Comparison of ENCODE assay signal across 2 cellular contexts in genomic region chr21:43805275-43805800, GRCh38.
TF ChIP-seq lines count a peak whose summit lies in the region.

No MANE protein-coding gene starts in this region.

TF ChIP-seq in K562, 482 proteins besides CTCF, POLR2A, EP300 and RAD21 (continues in another document):
- TF ChIP-seq ZBTB33 (CRISPR knock-in tag; IDR thresholded peaks at IDR 0.05) (peak; percentile 31; the same call in 1 of the 2 replicates), ZNF717 (CRISPR knock-in tag; IDR thresholded peaks at IDR 0.05) (no peak), ARID1B (IDR thresholded peaks at IDR 0.05) (peak; percentile 19; the same call in 1 of the 2 replicates), HNRNPK (IDR thresholded peaks at IDR 0.05; ENCODE audit: low read depth, low read length, poor library complexity, severe bottlenecking) (no peak), GMEB1 (CRISPR knock-in tag; IDR thresholded peaks at IDR 0.05) (no peak), ZNF316 (IDR thresholded peaks at IDR 0.05) (peak; percentile 80), TRIM24 (IDR thresholded peaks at IDR 0.05) (0 out of 4 replicates have a peak, but pooled peaks of 1 of the 2 experiments have one; percentile 33), SMARCA4 (IDR thresholded peaks at IDR 0.05) (0 out of 2 replicates have a peak, but pooled peaks have one; percentile 17), MTF1 (CRISPR knock-in tag; IDR thresholded peaks at IDR 0.05; ENCODE audit: borderline replicate concordance) (no peak), SP1 (CRISPR knock-in tag; IDR thresholded peaks at IDR 0.05) (no peak), NFE2 (IDR thresholded peaks at IDR 0.05; ENCODE audit: low read depth) (peak; percentile 89), E2F1 (CRISPR knock-in tag; IDR thresholded peaks at IDR 0.05) (no peak), RERE (CRISPR knock-in tag; IDR thresholded peaks at IDR 0.05; ENCODE audit: borderline replicate concordance) (no peak)

TF ChIP-seq in SK-N-SH treated with all-trans-retinoic acid at 6 μM for 48 hours, 23 proteins besides CTCF, POLR2A, EP300 and RAD21:
- TF ChIP-seq CSRNP3 (CRISPR knock-in tag; IDR thresholded peaks at IDR 0.05): no peak
- TF ChIP-seq ARNTL (CRISPR knock-in tag; IDR thresholded peaks at IDR 0.05; ENCODE audit: borderline replicate concordance, low read depth): no peak
- no peak for TF ChIP-seq RARB (CRISPR knock-in tag; IDR thresholded peaks at IDR 0.05)
- no peak for TF ChIP-seq PATZ1 (CRISPR knock-in tag; IDR thresholded peaks at IDR 0.05; ENCODE audit: borderline replicate concordance)
- TF ChIP-seq CREB5 (CRISPR knock-in tag; IDR thresholded peaks at IDR 0.05; ENCODE audit: low read depth): no peak
- no peak for TF ChIP-seq POU6F1 (CRISPR knock-in tag; IDR thresholded peaks at IDR 0.05; ENCODE audit: borderline replicate concordance, low read depth)
